17 cellular contexts compared by ENCODE assay signal in genomic region chr18:49565101-49565500, GRCh38. TPM values are rescaled to one million over a fixed set of nuclear protein-coding genes. Genes with fewer than 3 reads are reported as not detected.
"Had no signal": no experiment of that assay in that cellular context is flagged by ENCODE, and none has a peak within 500 bp of the region (broad histone marks: within the 10 kb centered on the region; RNA-seq: fewer than 3 reads in every experiment).

No MANE protein-coding gene starts in this region.

- H3K36me3 Mint-ChIP-seq: activated naive CD8-positive, alpha-beta T cell treated with anti-CD3 and anti-CD28 coated beads for 36 hours; stimulated activated effector memory CD8-positive, alpha-beta T cell treated with anti-CD3 and anti-CD28 coated beads, Interleukin-12 subunit alpha, Interleukin-12 subunit beta, amount 100 ng/mL, for 72 hours had no signal

- DNase-seq: activated CD4-positive, alpha-beta T cell treated with anti-CD3 and anti-CD28 coated beads, Interleukin-2, amount 50 U/mL, for 1 hour; activated CD8-positive, alpha-beta memory T cell treated with anti-CD3 and anti-CD28 coated beads for 24 hours; activated gamma-delta T cell treated with Interleukin-2 at 50 U/mL for 16 hours; activated naive CD8-positive, alpha-beta T cell treated with anti-CD3 and anti-CD28 coated beads for 36 hours; cerebellar nuclear complex; effector CD8-positive, alpha-beta T cell; kidney; mesenchymal stem cell; sigmoid colon; stimulated activated CD4-positive, alpha-beta T cell treated with anti-CD3 and anti-CD28 coated beads, Interleukin-12 subunit alpha, Interleukin-12 subunit beta, amount 100 ng/mL, for 4 hours; stimulated activated CD4-positive, alpha-beta T cell treated with anti-CD3 and anti-CD28 coated beads, Interleukin-2, amount 100 ng/mL, for 24 hours had no signal

- H3K27ac Mint-ChIP-seq: activated naive CD8-positive, alpha-beta T cell treated with anti-CD3 and anti-CD28 coated beads for 36 hours; stimulated activated effector memory CD8-positive, alpha-beta T cell treated with anti-CD3 and anti-CD28 coated beads, Interleukin-12 subunit alpha, Interleukin-12 subunit beta, amount 100 ng/mL, for 72 hours had no signal

- H3K36me3 ChIP-seq: ovary, sigmoid colon, thoracic aorta had no signal

- H3K9me3 Mint-ChIP-seq: activated naive CD8-positive, alpha-beta T cell treated with anti-CD3 and anti-CD28 coated beads for 36 hours; stimulated activated effector memory CD8-positive, alpha-beta T cell treated with anti-CD3 and anti-CD28 coated beads, Interleukin-12 subunit alpha, Interleukin-12 subunit beta, amount 100 ng/mL, for 72 hours had no signal

- H3K4me3 Mint-ChIP-seq: activated naive CD8-positive, alpha-beta T cell treated with anti-CD3 and anti-CD28 coated beads for 36 hours; stimulated activated effector memory CD8-positive, alpha-beta T cell treated with anti-CD3 and anti-CD28 coated beads, Interleukin-12 subunit alpha, Interleukin-12 subunit beta, amount 100 ng/mL, for 72 hours had no signal

- H3K27ac ChIP-seq: epithelial cell of prostate, ovary, sigmoid colon, thoracic aorta had no signal

- H3K27me3 ChIP-seq: ovary had no signal

- ATAC-seq: activated CD4-positive, CD25-positive, alpha-beta regulatory T cell treated with anti-CD3 and anti-CD28 coated beads, Interleukin-2, amount 50 U/mL, for 24 hours; stimulated activated effector memory CD8-positive, alpha-beta T cell treated with anti-CD3 and anti-CD28 coated beads, Interleukin-12 subunit alpha, Interleukin-12 subunit beta, amount 100 ng/mL, for 72 hours had no signal

- H3K4me3 ChIP-seq: ovary, sigmoid colon, thoracic aorta had no signal

- H3K9me3 ChIP-seq: ovary, sigmoid colon, thoracic aorta had no signal

RNA-seq across cellular contexts. Expression of gene LIPG, which starts 3.2 kb away (rescaled TPM):
- total RNA-seq: left ventricle myocardium superior had no signal
